Comparison of ENCODE assay signal across 8 cellular contexts in the genomic region with DNA sequence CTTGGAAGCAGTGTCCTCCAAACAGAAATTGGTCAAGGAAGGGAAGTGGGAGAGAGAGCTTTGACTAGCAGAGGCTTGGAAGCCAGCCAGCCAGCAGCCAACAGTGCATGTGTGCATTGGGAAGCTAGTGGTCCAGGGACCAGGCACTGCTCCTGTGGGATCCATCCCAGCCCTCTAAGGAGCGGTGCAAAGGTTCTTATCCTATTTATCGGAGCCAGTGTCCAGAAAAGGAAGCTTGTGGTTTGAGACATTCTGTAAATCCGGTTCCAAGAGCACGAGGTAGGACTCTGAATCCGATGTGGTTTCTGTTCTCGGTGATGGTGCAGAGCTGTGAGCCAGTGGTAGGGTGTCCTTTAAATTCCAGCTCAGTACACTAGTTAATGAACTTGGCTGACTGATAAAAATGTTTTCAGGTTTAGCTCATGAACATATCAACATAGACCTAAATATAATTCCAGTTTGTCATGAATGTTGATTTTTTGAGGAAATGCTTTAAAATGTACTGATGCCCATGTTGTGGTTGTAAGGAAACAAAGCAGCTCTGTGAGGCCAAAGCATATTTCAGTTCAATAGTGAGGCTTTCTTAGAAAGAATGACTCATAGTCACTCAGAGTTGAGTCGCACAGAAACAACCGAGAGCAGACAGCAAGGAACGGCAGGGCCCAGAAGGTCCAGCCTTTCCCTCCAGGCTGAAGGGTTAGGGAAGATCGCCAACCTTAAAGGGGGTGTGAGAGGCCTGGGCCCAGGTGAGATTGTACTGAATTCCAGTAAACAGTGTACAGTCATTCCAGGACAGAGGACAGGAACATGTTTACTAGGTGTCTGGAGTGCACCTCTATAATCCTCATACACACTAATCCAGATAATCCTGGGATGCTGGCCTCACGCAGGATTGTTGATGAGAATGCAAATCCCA.
DNase-seq lines count a peak whose midpoint lies in the region; ATAC-seq and TF ChIP-seq lines count a peak whose summit lies in the region.

No MANE protein-coding gene starts in this region.

- no peak for DNase-seq in activated CD4-positive, CD25-positive, alpha-beta regulatory T cell treated with anti-CD3 and anti-CD28 coated beads, Interleukin-2, amount 50 U/mL, for 72 hours
- peak; percentile 94 for DNase-seq in HS-5 (ENCODE audit: low read depth)
- peak; percentile 48 for DNase-seq in activated naive CD4-positive, alpha-beta T cell treated with anti-CD3 and anti-CD28 coated beads, Interleukin-2, amount 10 ng/mL, durations not matched to agents 7 days and 5 days
- peak in 41 of 42 donors; percentile 31 to 85 (median 61) for DNase-seq in head of caudate nucleus
- DNase-seq in putamen (ENCODE audit: low spot score): peak; percentile 65

- H3K36me3 Mint-ChIP-seq in activated naive CD4-positive, alpha-beta T cell treated with anti-CD3 and anti-CD28 coated beads, Interleukin-2, amount 10 ng/mL, durations not matched to agents 7 days and 5 days: peaks cover 31% of the 10 kb centered on the region

- H3K4me1 Mint-ChIP-seq in activated naive CD4-positive, alpha-beta T cell treated with anti-CD3 and anti-CD28 coated beads, Interleukin-2, amount 10 ng/mL, durations not matched to agents 7 days and 5 days: peaks cover 35% of the 10 kb centered on the region

- H3K9me3 Mint-ChIP-seq in activated naive CD4-positive, alpha-beta T cell treated with anti-CD3 and anti-CD28 coated beads, Interleukin-2, amount 10 ng/mL, durations not matched to agents 7 days and 5 days: no peaks in the 10 kb centered on the region

- CTCF ChIA-PET in activated naive CD4-positive, alpha-beta T cell treated with anti-CD3 and anti-CD28 coated beads, Interleukin-2, amount 10 ng/mL, durations not matched to agents 7 days and 5 days (lab: Charles Lee): interaction anchor here (1.2 to 2.3 kb wide), 2 partner anchors 9 to 13 kb away, joined by 5 to 11 read pairs; no protein-coding TSS in a partner anchor

- peak; percentile 89 for ATAC-seq in activated CD4-positive, CD25-positive, alpha-beta regulatory T cell treated with anti-CD3 and anti-CD28 coated beads, Interleukin-2, amount 50 U/mL, for 24 hours
- ATAC-seq in GM18519 (IDR thresholded peaks at IDR 0.05; ENCODE audit: low FRiP score, unreplicated experiment) (no peak), GM18505 (IDR thresholded peaks at IDR 0.05; ENCODE audit: unreplicated experiment) (no peak)

- no peak for TF ChIP-seq POLR2A in GM18505 (IDR thresholded peaks at IDR 0.05; ENCODE audit: borderline replicate concordance, extremely low read depth, insufficient read depth, insufficient read length)

- H3K27ac Mint-ChIP-seq in activated naive CD4-positive, alpha-beta T cell treated with anti-CD3 and anti-CD28 coated beads, Interleukin-2, amount 10 ng/mL, durations not matched to agents 7 days and 5 days: peak overlapping the region; percentile 85

- intact Hi-C loops in head of caudate nucleus (cut with DNase I): no loop called here

- H3K4me3 Mint-ChIP-seq in activated naive CD4-positive, alpha-beta T cell treated with anti-CD3 and anti-CD28 coated beads, Interleukin-2, amount 10 ng/mL, durations not matched to agents 7 days and 5 days: peak overlapping the region; percentile 46

- H3K27me3 Mint-ChIP-seq in activated naive CD4-positive, alpha-beta T cell treated with anti-CD3 and anti-CD28 coated beads, Interleukin-2, amount 10 ng/mL, durations not matched to agents 7 days and 5 days: no peaks in the 10 kb centered on the region

Comparison
In these comparisons a context has a peak if more than half of its experiments do, and no peak if none do; other contexts are left out.
1. ATAC-seq: peak in activated CD4-positive, CD25-positive, alpha-beta regulatory T cell treated with anti-CD3 and anti-CD28 coated beads, Interleukin-2, amount 50 U/mL, for 24 hours (2 of 2); none in GM18519 (single experiment) and GM18505 (single experiment).